Comparison of ENCODE assay signal across 1 cellular context in genomic region chr4:137370206-137370633, GRCh38.
TF ChIP-seq lines count a peak whose summit lies in the region.

No MANE protein-coding gene starts in this region.

TF ChIP-seq in HEK293, 187 proteins besides CTCF, POLR2A, EP300 and RAD21 (continued from another document):
- TF ChIP-seq PBX3 (CRISPR knock-in tag; IDR thresholded peaks at IDR 0.05) (no peak), ZFP37 (tag by site-specific recombination; IDR thresholded peaks at IDR 0.05) (no peak)
